Comparison of ENCODE assay signal across 9 cellular contexts in genomic region chr19:13260883-13261653, GRCh38.
DNase-seq lines count a peak whose midpoint lies in the region; ATAC-seq and TF ChIP-seq lines count a peak whose summit lies in the region.
"Had no signal": no experiment of that assay in that cellular context is flagged by ENCODE, and none has a peak within 500 bp of the region (broad histone marks: within the 10 kb centered on the region; RNA-seq: fewer than 3 reads in every experiment).

No MANE protein-coding gene starts in this region.

- peaks cover 6% of the 10 kb centered on the region for H3K9me3 ChIP-seq in RWPE2 (ENCODE audit: severe bottlenecking)
- H3K9me3 ChIP-seq in fibroblast of lung (ENCODE audit: control insufficient read depth, insufficient read depth, low read depth, low read length): no peaks in the 10 kb centered on the region
- H3K9me3 ChIP-seq in left ventricle myocardium inferior (replicated peaks): no peaks in the 10 kb centered on the region

- H3K4me2 ChIP-seq in fibroblast of lung (ENCODE audit: extremely low read depth, insufficient read depth, low read length): peak overlapping the region; percentile 73

- H4K20me1 ChIP-seq in fibroblast of lung (ENCODE audit: control insufficient read depth, extremely low read depth, insufficient read depth, low read length): no peaks in the 10 kb centered on the region

- POLR2A ChIA-PET in activated CD4-positive, alpha-beta T cell treated with anti-CD3 and anti-CD28 coated beads for 36 hours (lab: Charles Lee): interaction anchor here (0.6 kb wide), 1 partner anchor 128 kb away, joined by 3 read pairs; no protein-coding TSS in a partner anchor

- H3K27me3 Mint-ChIP-seq in activated CD4-positive, alpha-beta T cell treated with anti-CD3 and anti-CD28 coated beads for 36 hours: peaks cover 25% of the 10 kb centered on the region

- H3K27ac ChIP-seq in RWPE2 (ENCODE audit: poor library complexity, severe bottlenecking) (no peak overlapping the region), fibroblast of lung (ENCODE audit: insufficient read depth, low read length) (peak overlapping the region; percentile 59), urinary bladder (ENCODE audit: low read depth) (peak overlapping the region; percentile 74), left ventricle myocardium inferior (replicated peaks) (no peak overlapping the region)

- H3K79me2 ChIP-seq in fibroblast of lung (ENCODE audit: control insufficient read depth, insufficient read depth, low read length): no peaks in the 10 kb centered on the region

- peak; percentile 92 for ATAC-seq in activated CD4-positive, alpha-beta T cell treated with anti-CD3 and anti-CD28 coated beads for 36 hours
- peak; percentile 78 for ATAC-seq in HG02973 (IDR thresholded peaks at IDR 0.05; ENCODE audit: unreplicated experiment)
- peak; percentile 83 for ATAC-seq in RWPE2 (ENCODE audit: low read depth)

- H2AFZ ChIP-seq in fibroblast of lung (ENCODE audit: low read length): no peak overlapping the region

- H3K4me3 Mint-ChIP-seq in activated CD4-positive, alpha-beta T cell treated with anti-CD3 and anti-CD28 coated beads for 36 hours: no peak overlapping the region

- no peaks in the 10 kb centered on the region for H3K36me3 Mint-ChIP-seq in activated CD4-positive, alpha-beta T cell treated with anti-CD3 and anti-CD28 coated beads for 36 hours (ENCODE audit: low read depth)

- peaks cover 14% of the 10 kb centered on the region for H3K4me1 Mint-ChIP-seq in activated CD4-positive, alpha-beta T cell treated with anti-CD3 and anti-CD28 coated beads for 36 hours

- no peaks in the 10 kb centered on the region for H3K9me3 Mint-ChIP-seq in activated CD4-positive, alpha-beta T cell treated with anti-CD3 and anti-CD28 coated beads for 36 hours (ENCODE audit: low read depth)

- intact Hi-C loops in activated CD4-positive, alpha-beta T cell treated with anti-CD3 and anti-CD28 coated beads for 36 hours (cut with DNase I, micrococcal nuclease): loop anchor here (1.0 to 5.0 kb wide), 5 partner anchors 48 to 284 kb away; partner anchors contain the start of genes NACC1 (in 2 of the 2), TRMT1 (in 2 of the 2) and LYL1 (in 1 of the 2)
- intact Hi-C loops in left ventricle myocardium inferior (cut with micrococcal nuclease): loop anchor here (10.0 kb wide), 1 partner anchor 286 kb away; no protein-coding TSS in a partner anchor

- no peaks in the 10 kb centered on the region for H3K27me3 ChIP-seq in RWPE2 (ENCODE audit: insufficient read depth, poor library complexity, severe bottlenecking)
- peaks cover 7% of the 10 kb centered on the region for H3K27me3 ChIP-seq in fibroblast of lung (ENCODE audit: control insufficient read depth, insufficient read depth, low read length)
- H3K27me3 ChIP-seq in left ventricle myocardium inferior (ENCODE audit: low read depth): peaks cover 8% of the 10 kb centered on the region

- peak overlapping the region; percentile 85 for H3K27ac Mint-ChIP-seq in activated CD4-positive, alpha-beta T cell treated with anti-CD3 and anti-CD28 coated beads for 36 hours

- H3K4me3 ChIP-seq in RWPE2 (ENCODE audit: severe bottlenecking) (no peak overlapping the region), fibroblast of lung (replicated peaks in 1 of 4; ENCODE audit: control extremely low read depth in 1 of 4, insufficient read depth in 1 of 4, low read depth in 3 of 4, low read length in 4 of 4) (no peak overlapping the region), urinary bladder (ENCODE audit: low read depth, low read length) (no peak overlapping the region), left ventricle myocardium inferior (no peak overlapping the region)

- H3K9ac ChIP-seq in fibroblast of lung (ENCODE audit: insufficient read depth, low read length): no peak overlapping the region

- CTCF ChIA-PET in activated CD4-positive, alpha-beta T cell treated with anti-CD3 and anti-CD28 coated beads for 36 hours (lab: Charles Lee): interaction anchor here (0.7 to 1.5 kb wide), 9 partner anchors 10 to 328 kb away, joined by 3 to 6 read pairs (median 3); no protein-coding TSS in a partner anchor

- H3K4me1 ChIP-seq in RWPE2 (ENCODE audit: insufficient read depth, poor library complexity, severe bottlenecking) (no peaks in the 10 kb centered on the region), fibroblast of lung (ENCODE audit: control insufficient read depth, extremely low read depth, insufficient read depth, low read length) (peaks cover 9% of the 10 kb centered on the region), urinary bladder (ENCODE audit: insufficient read depth) (no peaks in the 10 kb centered on the region), left ventricle myocardium inferior (peaks cover 4% of the 10 kb centered on the region)

- peak; percentile 56 for DNase-seq in activated CD4-positive, alpha-beta T cell treated with anti-CD3 and anti-CD28 coated beads for 36 hours
- no peak for DNase-seq in activated CD4-positive, alpha-beta T cell treated with anti-CD3 and anti-CD28 coated beads, Interleukin-2, amount 50 U/mL, for 1 hour
- DNase-seq in RWPE2 (ENCODE audit: low spot score) (no peak), fibroblast of lung (ENCODE audit: low read depth in 2 of 2) (peak; percentile 88), left ventricle myocardium inferior (no peak)
- DNase-seq in effector CD8-positive, alpha-beta T cell (lab: John Stamatoyannopoulos, UW): no peak
- DNase-seq: DND-41 had no signal

- TF ChIP-seq CTCF in RWPE2 (IDR thresholded peaks at IDR 0.05; ENCODE audit: poor library complexity, severe bottlenecking) (no peak), fibroblast of lung (conservative IDR thresholded peaks at IDR 0.05 in 1 of 2, IDR thresholded peaks at IDR 0.05 in 1 of 2; ENCODE audit: low read depth in 1 of 2, low read length in 2 of 2) (no peak), left ventricle myocardium inferior (IDR thresholded peaks at IDR 0.05; ENCODE audit: borderline replicate concordance) (no peak)

- H3K36me3 ChIP-seq in RWPE2 (ENCODE audit: low read depth) (no peaks in the 10 kb centered on the region), fibroblast of lung (ENCODE audit: control insufficient read depth, insufficient read depth, low read length) (no peaks in the 10 kb centered on the region), urinary bladder (ENCODE audit: insufficient read depth) (no peaks in the 10 kb centered on the region), left ventricle myocardium inferior (no peaks in the 10 kb centered on the region)

- 72% methylated on average over 9 of the region's 9 CpGs for WGBS in urinary bladder

Comparison
In these comparisons a context has a peak if more than half of its experiments do, and no peak if none do; other contexts are left out.
1. DNase-seq: peak in activated CD4-positive, alpha-beta T cell treated with anti-CD3 and anti-CD28 coated beads for 36 hours (single experiment) and fibroblast of lung (2 of 2); none in activated CD4-positive, alpha-beta T cell treated with anti-CD3 and anti-CD28 coated beads, Interleukin-2, amount 50 U/mL, for 1 hour (single experiment), RWPE2 (single experiment), effector CD8-positive, alpha-beta T cell (single experiment) and left ventricle myocardium inferior (single experiment).
2. H3K27ac ChIP-seq: peak in fibroblast of lung (single experiment) and urinary bladder (single experiment); none in RWPE2 (single experiment) and left ventricle myocardium inferior (single experiment).
3. Peak in every context shown above with its lines, with median percentiles within 50 percentile points of each other: ATAC-seq.